Comparison of ENCODE assay signal across 14 cellular contexts in genomic region chr5:145941677-145942130, GRCh38. TPM values are rescaled to one million over a fixed set of nuclear protein-coding genes. Genes with fewer than 3 reads are reported as not detected.
A peak's percentile ranks its signal among the peaks of the same experiment; 100 is the strongest.
DNase-seq lines count a peak whose midpoint lies in the region; ATAC-seq and TF ChIP-seq lines count a peak whose summit lies in the region.
"Had no signal": no experiment of that assay in that cellular context is flagged by ENCODE, and none has a peak within 500 bp of the region (broad histone marks: within the 10 kb centered on the region; RNA-seq: fewer than 3 reads in every experiment).

No MANE protein-coding gene starts in this region.

- TF ChIP-seq POLR2A in suprapubic skin (IDR thresholded peaks at IDR 0.05), result no peak

- no peaks in the 10 kb centered on the region for H3K36me3 ChIP-seq in suprapubic skin
- H3K36me3 ChIP-seq: neural progenitor cell, vagina had no signal

- H3K9me3 Mint-ChIP-seq in activated T-cell treated with anti-CD3 and anti-CD28 coated beads, Interleukin-2, amount 50 U/mL, for 4 hours, result no peaks in the 10 kb centered on the region
- H3K9me3 Mint-ChIP-seq: activated CD4-positive, alpha-beta T cell treated with anti-CD3 and anti-CD28 coated beads, Interleukin-2, amount 10 ng/mL, durations not matched to agents 24 days and 14 days; activated naive CD4-positive, alpha-beta T cell treated with anti-CD3 and anti-CD28 coated beads, Interleukin-2, amount 10 ng/mL, durations not matched to agents 7 days and 5 days; dendritic cell treated with granulocyte-macrophage colony-stimulating factor and Interleukin-4, amounts not matched to agents 40 ng/mL and 50 ng/mL, for 4 days; neural progenitor cell had no signal

- H3K4me3 Mint-ChIP-seq in activated T-cell treated with anti-CD3 and anti-CD28 coated beads, Interleukin-2, amount 50 U/mL, for 4 hours, result no peak overlapping the region
- H3K4me3 Mint-ChIP-seq: activated CD4-positive, alpha-beta T cell treated with anti-CD3 and anti-CD28 coated beads, Interleukin-2, amount 10 ng/mL, durations not matched to agents 24 days and 14 days; activated naive CD4-positive, alpha-beta T cell treated with anti-CD3 and anti-CD28 coated beads, Interleukin-2, amount 10 ng/mL, durations not matched to agents 7 days and 5 days; dendritic cell treated with granulocyte-macrophage colony-stimulating factor and Interleukin-4, amounts not matched to agents 40 ng/mL and 50 ng/mL, for 4 days; neural progenitor cell had no signal

- no peaks in the 10 kb centered on the region for H3K36me3 Mint-ChIP-seq in activated T-cell treated with anti-CD3 and anti-CD28 coated beads, Interleukin-2, amount 50 U/mL, for 4 hours (ENCODE audit: insufficient read depth)
- H3K36me3 Mint-ChIP-seq: activated naive CD4-positive, alpha-beta T cell treated with anti-CD3 and anti-CD28 coated beads, Interleukin-2, amount 10 ng/mL, durations not matched to agents 7 days and 5 days; neural progenitor cell had no signal

- H3K27me3 ChIP-seq in suprapubic skin, result no peaks in the 10 kb centered on the region
- H3K27me3 ChIP-seq: neural progenitor cell, vagina had no signal

- peaks cover 22% of the 10 kb centered on the region for H3K4me1 Mint-ChIP-seq in activated T-cell treated with anti-CD3 and anti-CD28 coated beads, Interleukin-2, amount 50 U/mL, for 4 hours (ENCODE audit: low read depth)

- 37% methylated on average over 3 of the region's 3 CpGs for WGBS in suprapubic skin

- H3K4me3 ChIP-seq in fibroblast of mammary gland (ENCODE audit: control insufficient read depth, low read depth, low read length) (no peak overlapping the region), suprapubic skin (no peak overlapping the region)
- H3K4me3 ChIP-seq: neural progenitor cell, smooth muscle cell, vagina had no signal

- peak overlapping the region; percentile 79 for H3K27ac ChIP-seq in suprapubic skin
- H3K27ac ChIP-seq: neural progenitor cell, vagina had no signal

- DNase-seq in activated T-cell treated with anti-CD3 and anti-CD28 coated beads, Interleukin-2, amount 50 U/mL, for 4 hours, result no peak
- DNase-seq in activated T-cell treated with anti-CD3 and anti-CD28 coated beads for 4 hours (no peak), RKO (ENCODE audit: low spot score) (peak; percentile 29), fibroblast of mammary gland (ENCODE audit: low read depth) (peak; percentile 32), suprapubic skin (ENCODE audit: low spot score in 2 of 2) (no peak), NCI-H526 (lab: John Stamatoyannopoulos, UW) (no peak), NCI-H510A treated with DMSO at 0.1 percent for 48 hours (lab: John Stamatoyannopoulos, UW) (no peak)
- DNase-seq: activated CD4-positive, alpha-beta T cell treated with anti-CD3 and anti-CD28 coated beads, Interleukin-2, amount 10 ng/mL, durations not matched to agents 24 days and 14 days; activated naive CD4-positive, alpha-beta T cell treated with anti-CD3 and anti-CD28 coated beads, Interleukin-2, amount 10 ng/mL, durations not matched to agents 7 days and 5 days had no signal

- peaks cover 15% of the 10 kb centered on the region for H3K27me3 Mint-ChIP-seq in activated T-cell treated with anti-CD3 and anti-CD28 coated beads, Interleukin-2, amount 50 U/mL, for 4 hours (ENCODE audit: low read depth)

- peaks cover 70% of the 10 kb centered on the region for H3K4me1 ChIP-seq in suprapubic skin

- no peak for TF ChIP-seq CTCF in fibroblast of mammary gland (conservative IDR thresholded peaks at IDR 0.05; ENCODE audit: control insufficient read depth, insufficient read depth, low read depth, low read length)
- TF ChIP-seq CTCF in suprapubic skin (IDR thresholded peaks at IDR 0.05), result no peak

- no peaks in the 10 kb centered on the region for H3K9me3 ChIP-seq in suprapubic skin
- H3K9me3 ChIP-seq: vagina had no signal

- peak; percentile 70 to 75 for ATAC-seq in activated T-cell treated with anti-CD3 and anti-CD28 coated beads, Interleukin-2, amount 50 U/mL, for 4 hours
- no peak for ATAC-seq in HG03139 (IDR thresholded peaks at IDR 0.05; ENCODE audit: unreplicated experiment)

- no peak for TF ChIP-seq EP300 in suprapubic skin (IDR thresholded peaks at IDR 0.05)

RNA-seq across cellular contexts. Expression of gene SH3RF2, which starts 5.3 kb away (rescaled TPM):
- total RNA-seq in activated T-cell treated with anti-CD3 and anti-CD28 coated beads, Interleukin-2, amount 50 U/mL, for 4 hours, result under 1 TPM; 0.11 to 0.42 (median 0.33) TPM
- 100 to 1,000 TPM; 129 to 334 (median 160) TPM for total RNA-seq in suprapubic skin

Comparison
In these comparisons a context has a peak if more than half of its experiments do, and no peak if none do; other contexts are left out.
1. DNase-seq: peak in RKO (single experiment) and fibroblast of mammary gland (single experiment); none in activated T-cell treated with anti-CD3 and anti-CD28 coated beads, Interleukin-2, amount 50 U/mL, for 4 hours (single experiment), activated T-cell treated with anti-CD3 and anti-CD28 coated beads for 4 hours (single experiment), suprapubic skin (0 of 2), NCI-H526 (0 of 2) and NCI-H510A treated with DMSO at 0.1 percent for 48 hours (single experiment).
2. RNA of gene SH3RF2, which starts 5.3 kb away (total RNA-seq): 129 to 334 TPM in suprapubic skin; 0.11 to 0.42 TPM in activated T-cell treated with anti-CD3 and anti-CD28 coated beads, Interleukin-2, amount 50 U/mL, for 4 hours; every median in the first group is over 10 times any median in the second.